ENCODE assay signal across 8 cellular contexts in the genomic region with DNA sequence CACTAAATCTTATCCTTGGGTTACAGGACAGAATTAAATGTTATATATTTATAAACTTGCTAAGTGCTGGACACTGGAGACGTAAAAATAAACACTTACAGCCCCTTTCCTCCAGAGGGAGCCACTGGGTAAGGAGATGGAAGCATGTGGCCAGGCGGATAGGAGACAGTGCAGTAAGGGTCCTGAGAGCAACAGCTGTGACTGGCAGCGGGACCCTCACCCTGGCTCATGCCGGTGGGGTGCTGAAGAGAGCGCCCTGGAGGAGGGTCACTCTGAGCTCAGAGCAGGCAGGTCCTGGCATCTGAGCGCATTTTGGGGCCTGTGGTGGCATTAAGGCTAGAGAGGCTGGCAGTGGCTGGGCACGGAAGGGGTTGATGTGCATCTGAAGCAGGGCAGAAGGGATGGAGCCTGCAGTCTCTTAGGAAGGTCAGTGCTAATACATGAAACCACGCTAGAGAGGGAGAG. TPM values are rescaled to one million over a fixed set of nuclear protein-coding genes. Genes with fewer than 3 reads are reported as not detected.
DNase-seq lines count a peak whose midpoint lies in the region; ATAC-seq and TF ChIP-seq lines count a peak whose summit lies in the region.

No MANE protein-coding gene starts in this region.

- H3K36me3 ChIP-seq in CD4-positive, alpha-beta memory T cell (ENCODE audit: insufficient read depth, low read length), result peaks cover 71% of the 10 kb centered on the region
- H3K36me3 ChIP-seq in Peyer's patch, result peaks cover 0 to 96% (median 3%) of the 10 kb centered on the region in 3 donors
- peaks cover 30 to 100% (median 41%) of the 10 kb centered on the region in 3 experiments for H3K36me3 ChIP-seq in naive thymus-derived CD4-positive, alpha-beta T cell (ENCODE audit: control insufficient read depth in 2 of 3, insufficient read depth in 3 of 3, low read length in 3 of 3)

- peak overlapping the region in 4 of 7 donors; percentile 5 to 74 (median 60) for H3K27ac Mint-ChIP-seq in CD4-positive, alpha-beta memory T cell
- H3K27ac Mint-ChIP-seq in naive thymus-derived CD4-positive, alpha-beta T cell, result peak overlapping the region in 6 of 9 donors; percentile 19 to 82 (median 60)
- H3K27ac Mint-ChIP-seq in activated CD4-positive, alpha-beta memory T cell treated with anti-CD3 and anti-CD28 coated beads, Interleukin-2, amount 10 ng/mL, durations not matched to agents 7 days and 5 days, result no peak overlapping the region

- no peaks in the 10 kb centered on the region for H3K9me3 ChIP-seq in CD4-positive, alpha-beta memory T cell (ENCODE audit: control insufficient read depth in 1 of 2, low read length in 2 of 2)
- H3K9me3 ChIP-seq in Peyer's patch, result no peaks in the 10 kb centered on the region
- no peaks in the 10 kb centered on the region for H3K9me3 ChIP-seq in naive thymus-derived CD4-positive, alpha-beta T cell (ENCODE audit: control insufficient read depth in 2 of 3, low read length in 3 of 3)

- no peaks in the 10 kb centered on the region for H3K27me3 ChIP-seq in CD4-positive, alpha-beta memory T cell (ENCODE audit: insufficient read depth, low read length)
- no peaks in the 10 kb centered on the region for H3K27me3 ChIP-seq in Peyer's patch
- no peaks in the 10 kb centered on the region for H3K27me3 ChIP-seq in naive thymus-derived CD4-positive, alpha-beta T cell (ENCODE audit: control insufficient read depth in 2 of 2, insufficient read depth in 2 of 2, low read length in 2 of 2)

- no peaks in the 10 kb centered on the region for H3K9me3 Mint-ChIP-seq in CD4-positive, alpha-beta memory T cell
- H3K9me3 Mint-ChIP-seq in naive thymus-derived CD4-positive, alpha-beta T cell, result no peaks in the 10 kb centered on the region
- H3K9me3 Mint-ChIP-seq in activated CD4-positive, alpha-beta memory T cell treated with anti-CD3 and anti-CD28 coated beads, Interleukin-2, amount 10 ng/mL, durations not matched to agents 7 days and 5 days, result no peaks in the 10 kb centered on the region

- H3K4me1 ChIP-seq in CD4-positive, alpha-beta memory T cell (ENCODE audit: insufficient read depth, low read length), result no peaks in the 10 kb centered on the region
- no peaks in the 10 kb centered on the region for H3K4me1 ChIP-seq in Peyer's patch
- H3K4me1 ChIP-seq in naive thymus-derived CD4-positive, alpha-beta T cell (ENCODE audit: control insufficient read depth in 2 of 2, insufficient read depth in 2 of 2, low read length in 2 of 2), result no peaks in the 10 kb centered on the region

- CTCF ChIA-PET in CD4-positive, alpha-beta memory T cell (lab: Charles Lee; ENCODE audit: partially characterized antibody), result interaction anchor here (1.0 to 5.7 kb wide), 2 partner anchors 12 to 64 kb away, joined by 3 to 30 read pairs; no protein-coding TSS in a partner anchor
- CTCF ChIA-PET in naive thymus-derived CD4-positive, alpha-beta T cell (lab: Charles Lee), result no interaction called here
- CTCF ChIA-PET in activated CD4-positive, alpha-beta memory T cell treated with anti-CD3 and anti-CD28 coated beads, Interleukin-2, amount 10 ng/mL, durations not matched to agents 7 days and 5 days (lab: Charles Lee), result interaction anchor here (1.7 to 3.9 kb wide), 2 partner anchors 12 to 65 kb away, joined by 5 to 12 read pairs; no protein-coding TSS in a partner anchor

- POLR2A ChIA-PET in CD4-positive, alpha-beta memory T cell (lab: Charles Lee; ENCODE audit: partially characterized antibody), result interaction anchor here (0.9 kb wide), 1 partner anchor 10 kb away, joined by 3 read pairs; no protein-coding TSS in a partner anchor
- POLR2A ChIA-PET in naive thymus-derived CD4-positive, alpha-beta T cell (lab: Charles Lee), result no interaction called here
- POLR2A ChIA-PET in activated CD4-positive, alpha-beta memory T cell treated with anti-CD3 and anti-CD28 coated beads, Interleukin-2, amount 10 ng/mL, durations not matched to agents 7 days and 5 days (lab: Charles Lee), result interaction anchor here (1.2 to 1.4 kb wide), 2 partner anchors 45 to 55 kb away, joined by 3 read pairs; a partner anchor contains a TSS

- in situ Hi-C loops in GM13976 (cut with MboI; ENCODE audit: low sequenced_read_pairs, unreplicated experiment), result no loop called here

- intact Hi-C loops in CD4-positive, alpha-beta memory T cell (cut with micrococcal nuclease), result no loop called here
- intact Hi-C loops in naive thymus-derived CD4-positive, alpha-beta T cell (cut with micrococcal nuclease), result loop anchor here in 1 of 2 donors (1.0 kb wide), 1 partner anchor 540 kb away; no protein-coding TSS in a partner anchor

- peaks cover 51 to 75% of the 10 kb centered on the region in 2 donors for H3K36me3 Mint-ChIP-seq in CD4-positive, alpha-beta memory T cell
- peaks cover 23 to 45% (median 32%) of the 10 kb centered on the region in 5 donors for H3K36me3 Mint-ChIP-seq in naive thymus-derived CD4-positive, alpha-beta T cell
- H3K36me3 Mint-ChIP-seq in activated CD4-positive, alpha-beta memory T cell treated with anti-CD3 and anti-CD28 coated beads, Interleukin-2, amount 10 ng/mL, durations not matched to agents 7 days and 5 days (ENCODE audit: low read depth), result peaks cover 66% of the 10 kb centered on the region

- ATAC-seq in naive thymus-derived CD4-positive, alpha-beta T cell, result peak; percentile 74

- no peak overlapping the region for H3K4me3 Mint-ChIP-seq in CD4-positive, alpha-beta memory T cell
- no peak overlapping the region for H3K4me3 Mint-ChIP-seq in naive thymus-derived CD4-positive, alpha-beta T cell
- no peak overlapping the region for H3K4me3 Mint-ChIP-seq in activated CD4-positive, alpha-beta memory T cell treated with anti-CD3 and anti-CD28 coated beads, Interleukin-2, amount 10 ng/mL, durations not matched to agents 7 days and 5 days

- H3K27ac ChIP-seq in CD4-positive, alpha-beta memory T cell (ENCODE audit: low read depth, low read length), result no peak overlapping the region
- H3K27ac ChIP-seq in Peyer's patch, result no peak overlapping the region
- no peak overlapping the region for H3K27ac ChIP-seq in naive thymus-derived CD4-positive, alpha-beta T cell (ENCODE audit: low read depth, low read length)

- peaks cover 1 to 6% (median 3%) of the 10 kb centered on the region in 4 donors for H3K4me1 Mint-ChIP-seq in CD4-positive, alpha-beta memory T cell
- peaks cover 0 to 5% (median 0%) of the 10 kb centered on the region in 7 donors for H3K4me1 Mint-ChIP-seq in naive thymus-derived CD4-positive, alpha-beta T cell
- no peaks in the 10 kb centered on the region for H3K4me1 Mint-ChIP-seq in activated CD4-positive, alpha-beta memory T cell treated with anti-CD3 and anti-CD28 coated beads, Interleukin-2, amount 10 ng/mL, durations not matched to agents 7 days and 5 days

- TF ChIP-seq CTCF in GM13976 (IDR thresholded peaks at IDR 0.05; ENCODE audit: borderline replicate concordance, control extremely low read depth, extremely low read depth, insufficient read depth, missing control alignments), result peak; percentile 34
- peak in 4 of 6 experiments; percentile 38 to 44 (median 40) for TF ChIP-seq CTCF in Peyer's patch (IDR thresholded peaks at IDR 0.05)
- peak; percentile 78 for TF ChIP-seq CTCF in choroid plexus epithelial cell (conservative IDR thresholded peaks at IDR 0.05; ENCODE audit: low read depth, low read length)

- no peak overlapping the region for H3K4me3 ChIP-seq in CD4-positive, alpha-beta memory T cell (ENCODE audit: low read length in 2 of 2)
- H3K4me3 ChIP-seq in Peyer's patch (no peak overlapping the region), choroid plexus epithelial cell (ENCODE audit: low read depth, low read length) (no peak overlapping the region)
- no peak overlapping the region for H3K4me3 ChIP-seq in naive thymus-derived CD4-positive, alpha-beta T cell (ENCODE audit: low read length)

- no peak for TF ChIP-seq POLR2A in Peyer's patch (IDR thresholded peaks at IDR 0.05)

- peak in 4 of 5 donors; percentile 39 to 47 (median 42) for DNase-seq in CD4-positive, alpha-beta memory T cell
- DNase-seq in GM13976 (ENCODE audit: low spot score) (peak; percentile 61), Peyer's patch (no peak), choroid plexus epithelial cell (ENCODE audit: low read depth) (peak; percentile 76), NCI-H187 (lab: John Stamatoyannopoulos, UW) (no peak)
- DNase-seq in naive thymus-derived CD4-positive, alpha-beta T cell, result peak in 7 of 9 donors; percentile 16 to 48 (median 40)
- no peak for DNase-seq in activated CD4-positive, alpha-beta memory T cell treated with anti-CD3 and anti-CD28 coated beads, Interleukin-2, amount 10 ng/mL, durations not matched to agents 7 days and 5 days
- DNase-seq in stimulated activated CD4-positive, alpha-beta T cell treated with anti-CD3 and anti-CD28 coated beads, Interleukin-1b, Interleukin-23, amount 100 ng/mL, for 48 hours, result no peak

- no peaks in the 10 kb centered on the region for H3K27me3 Mint-ChIP-seq in CD4-positive, alpha-beta memory T cell
- H3K27me3 Mint-ChIP-seq in naive thymus-derived CD4-positive, alpha-beta T cell, result no peaks in the 10 kb centered on the region
- H3K27me3 Mint-ChIP-seq in activated CD4-positive, alpha-beta memory T cell treated with anti-CD3 and anti-CD28 coated beads, Interleukin-2, amount 10 ng/mL, durations not matched to agents 7 days and 5 days, result no peaks in the 10 kb centered on the region

RNA-seq across cellular contexts. Expression of a gene that starts 16.0 kb away (rescaled TPM):
- 100 to 1,000 TPM; 203 to 212 TPM for total RNA-seq in CD4-positive, alpha-beta memory T cell
- 100 to 1,000 TPM; 156 to 182 TPM for polyA plus RNA-seq in CD4-positive, alpha-beta memory T cell
- 100 to 1,000 TPM in 3 of 4 donors, 10 to 100 TPM in 1; 75.1 to 139 (median 124) TPM for total RNA-seq in Peyer's patch
- 100 to 1,000 TPM; 110 to 219 (median 132) TPM for total RNA-seq in naive thymus-derived CD4-positive, alpha-beta T cell
- polyA plus RNA-seq in naive thymus-derived CD4-positive, alpha-beta T cell, result 100 to 1,000 TPM in 1 of 2 donors, 10 to 100 TPM in 1; 94.8 to 117 TPM
- total RNA-seq in activated CD4-positive, alpha-beta memory T cell treated with anti-CD3 and anti-CD28 coated beads, Interleukin-2, amount 10 ng/mL, durations not matched to agents 7 days and 5 days, result 100 to 1,000 TPM; 194 to 203 TPM

RNA-seq across cellular contexts. Expression of a gene that starts 55.4 kb away (rescaled TPM):
- total RNA-seq in CD4-positive, alpha-beta memory T cell, result 10 to 100 TPM; 26.6 to 27.0 TPM
- 10 to 100 TPM; 66.8 to 71.4 TPM for polyA plus RNA-seq in CD4-positive, alpha-beta memory T cell
- total RNA-seq in Peyer's patch, result 10 to 100 TPM in 3 of 4 donors, 1 to 10 TPM in 1; 8.9 to 22.3 (median 14.5) TPM
- 10 to 100 TPM; 16.8 to 59.3 (median 22.5) TPM for total RNA-seq in naive thymus-derived CD4-positive, alpha-beta T cell
- polyA plus RNA-seq in naive thymus-derived CD4-positive, alpha-beta T cell, result 10 to 100 TPM; 54.8 to 73.7 TPM
- total RNA-seq in activated CD4-positive, alpha-beta memory T cell treated with anti-CD3 and anti-CD28 coated beads, Interleukin-2, amount 10 ng/mL, durations not matched to agents 7 days and 5 days, result 10 to 100 TPM; 56.3 to 62.3 TPM

Comparison
In these comparisons a context has a peak if more than half of its experiments do, and no peak if none do; other contexts are left out.
1. DNase-seq: peak in CD4-positive, alpha-beta memory T cell (4 of 5), GM13976 (single experiment), choroid plexus epithelial cell (single experiment) and naive thymus-derived CD4-positive, alpha-beta T cell (7 of 9); none in Peyer's patch (0 of 3), NCI-H187 (0 of 2), activated CD4-positive, alpha-beta memory T cell treated with anti-CD3 and anti-CD28 coated beads, Interleukin-2, amount 10 ng/mL, durations not matched to agents 7 days and 5 days (single experiment) and stimulated activated CD4-positive, alpha-beta T cell treated with anti-CD3 and anti-CD28 coated beads, Interleukin-1b, Interleukin-23, amount 100 ng/mL, for 48 hours (single experiment).
2. Peak in every context shown above with its lines, with median percentiles within 50 percentile points of each other: CTCF ChIP-seq.